Comparison of ENCODE assay signal across 34 cellular contexts in the genomic region with DNA sequence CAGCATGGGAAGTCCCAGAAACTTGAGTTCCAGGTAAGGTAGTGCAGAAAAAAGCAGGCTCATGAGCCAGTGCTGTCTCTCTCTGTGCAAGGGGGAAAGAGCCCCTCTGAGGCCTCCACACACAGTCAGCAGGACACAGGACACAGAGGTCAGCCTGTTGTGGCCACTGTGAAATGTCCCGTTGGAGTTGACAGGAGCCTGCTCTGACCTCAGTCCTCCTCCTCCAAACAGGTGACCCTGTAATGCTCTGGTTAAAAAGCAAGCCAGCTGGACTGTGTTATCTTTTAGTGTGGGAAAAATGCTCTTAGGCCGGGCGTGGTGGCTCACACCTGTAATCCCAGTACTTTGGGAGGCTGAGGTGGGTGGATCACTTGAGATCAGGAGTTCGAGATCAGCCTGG.
"Had no signal": no experiment of that assay in that cellular context is flagged by ENCODE, and none has a peak within 500 bp of the region (broad histone marks: within the 10 kb centered on the region; RNA-seq: fewer than 3 reads in every experiment).

No MANE protein-coding gene starts in this region.

- DNase-seq: activated CD4-positive, alpha-beta memory T cell treated with anti-CD3 and anti-CD28 coated beads for 36 hours; activated CD4-positive, alpha-beta T cell treated with anti-CD3 and anti-CD28 coated beads for 36 hours; activated CD4-positive, alpha-beta T cell treated with anti-CD3 and anti-CD28 coated beads, Interleukin-2, amount 10 ng/mL, durations not matched to agents 24 days and 14 days; activated CD4-positive, CD25-positive, alpha-beta regulatory T cell; activated CD4-positive, CD25-positive, alpha-beta regulatory T cell treated with anti-CD3 and anti-CD28 coated beads, Interleukin-2, amount 50 U/mL, for 72 hours; activated CD8-positive, alpha-beta memory T cell treated with anti-CD3 and anti-CD28 coated beads, Interleukin-2, amount 10 ng/mL, durations not matched to agents 7 days and 5 days; activated CD8-positive, alpha-beta memory T cell treated with anti-CD3 and anti-CD28 coated beads, Interleukin-2, amount 50 U/mL, for 4 hours; activated CD8-positive, alpha-beta T cell treated with anti-CD3 and anti-CD28 coated beads, Interleukin-2, amount 10 ng/mL, durations not matched to agents 7 days and 5 days; activated gamma-delta T cell; activated naive CD4-positive, alpha-beta T cell; activated naive CD4-positive, alpha-beta T cell treated with anti-CD3 and anti-CD28 coated beads, Interleukin-2, amount 10 ng/mL, durations not matched to agents 7 days and 5 days; activated naive CD8-positive, alpha-beta T cell treated with anti-CD3 and anti-CD28 coated beads, Interleukin-2, amount 10 ng/mL, durations not matched to agents 7 days and 5 days; activated T-cell treated with anti-CD3 and anti-CD28 coated beads, Interleukin-2, amount 50 U/mL, for 24 hours; activated T-cell treated with anti-CD3 and anti-CD28 coated beads, Interleukin-2, amount 50 U/mL, for 72 hours; amniotic stem cell; anterior cingulate cortex; brain microvascular endothelial cell; dermis blood vessel endothelial cell; effector CD4-positive, alpha-beta T cell; effector memory CD8-positive, alpha-beta T cell; erythroblast; foreskin keratinocyte; gastrocnemius medialis; glutamatergic neuron; T-helper 1 cell; T-helper 17 cell; T1000; WERI-Rb-1 had no signal

- H3K4me3 ChIP-seq: coronary artery, esophagus muscularis mucosa, gastrocnemius medialis, heart left ventricle had no signal

- H3K36me3 Mint-ChIP-seq: activated CD4-positive, alpha-beta memory T cell treated with anti-CD3 and anti-CD28 coated beads for 36 hours; activated naive CD4-positive, alpha-beta T cell treated with anti-CD3 and anti-CD28 coated beads, Interleukin-2, amount 10 ng/mL, durations not matched to agents 7 days and 5 days; activated naive CD4-positive, alpha-beta T cell treated with anti-CD3 and anti-CD28 coated beads, Interleukin-2, amount 50 U/mL, for 72 hours had no signal

- H3K36me3 ChIP-seq: gastrocnemius medialis had no signal

- H3K9me3 ChIP-seq: esophagus muscularis mucosa, gastrocnemius medialis, heart left ventricle had no signal

- H3K4me3 Mint-ChIP-seq: activated CD4-positive, alpha-beta memory T cell treated with anti-CD3 and anti-CD28 coated beads for 36 hours; activated CD4-positive, alpha-beta T cell treated with anti-CD3 and anti-CD28 coated beads for 36 hours; activated CD4-positive, alpha-beta T cell treated with anti-CD3 and anti-CD28 coated beads, Interleukin-2, amount 10 ng/mL, durations not matched to agents 24 days and 14 days; activated CD8-positive, alpha-beta memory T cell treated with anti-CD3 and anti-CD28 coated beads, Interleukin-2, amount 10 ng/mL, durations not matched to agents 7 days and 5 days; activated CD8-positive, alpha-beta T cell treated with anti-CD3 and anti-CD28 coated beads, Interleukin-2, amount 10 ng/mL, durations not matched to agents 7 days and 5 days; activated naive CD4-positive, alpha-beta T cell treated with anti-CD3 and anti-CD28 coated beads, Interleukin-2, amount 10 ng/mL, durations not matched to agents 7 days and 5 days; activated naive CD8-positive, alpha-beta T cell treated with anti-CD3 and anti-CD28 coated beads, Interleukin-2, amount 10 ng/mL, durations not matched to agents 7 days and 5 days; activated T-cell treated with anti-CD3 and anti-CD28 coated beads, Interleukin-2, amount 50 U/mL, for 24 hours; activated T-cell treated with anti-CD3 and anti-CD28 coated beads, Interleukin-2, amount 50 U/mL, for 72 hours; central memory CD8-positive, alpha-beta T cell; effector memory CD8-positive, alpha-beta T cell; T-helper 17 cell; T-helper 2 cell treated with Interferon-gamma antibody and Interleukin-4, amounts not matched to agents 5 μg/mL and 100 μg/mL, for 36 hours had no signal

- ATAC-seq: activated CD4-positive, alpha-beta T cell treated with anti-CD3 and anti-CD28 coated beads for 36 hours; activated CD8-positive, alpha-beta memory T cell treated with anti-CD3 and anti-CD28 coated beads, Interleukin-2, amount 10 ng/mL, durations not matched to agents 7 days and 5 days; activated CD8-positive, alpha-beta T cell treated with anti-CD3 and anti-CD28 coated beads, Interleukin-2, amount 10 ng/mL, durations not matched to agents 7 days and 5 days; activated naive CD4-positive, alpha-beta T cell treated with anti-CD3 and anti-CD28 coated beads, Interleukin-2, amount 50 U/mL, for 72 hours; activated T-cell treated with anti-CD3 and anti-CD28 coated beads, Interleukin-2, amount 50 U/mL, for 72 hours; effector memory CD8-positive, alpha-beta T cell; foreskin keratinocyte; gastrocnemius medialis; heart left ventricle; T-helper 17 cell had no signal

- H3K27me3 Mint-ChIP-seq: activated CD4-positive, alpha-beta memory T cell treated with anti-CD3 and anti-CD28 coated beads for 36 hours; activated CD4-positive, alpha-beta T cell treated with anti-CD3 and anti-CD28 coated beads for 36 hours; activated CD4-positive, alpha-beta T cell treated with anti-CD3 and anti-CD28 coated beads, Interleukin-2, amount 10 ng/mL, durations not matched to agents 24 days and 14 days; activated CD8-positive, alpha-beta memory T cell treated with anti-CD3 and anti-CD28 coated beads, Interleukin-2, amount 10 ng/mL, durations not matched to agents 7 days and 5 days; activated naive CD4-positive, alpha-beta T cell treated with anti-CD3 and anti-CD28 coated beads, Interleukin-2, amount 10 ng/mL, durations not matched to agents 7 days and 5 days; T-helper 17 cell had no signal

- H3K4me1 ChIP-seq: foreskin keratinocyte had no signal

- H3K27ac Mint-ChIP-seq: activated CD4-positive, alpha-beta memory T cell treated with anti-CD3 and anti-CD28 coated beads for 36 hours; activated CD4-positive, alpha-beta T cell treated with anti-CD3 and anti-CD28 coated beads for 36 hours; activated CD4-positive, alpha-beta T cell treated with anti-CD3 and anti-CD28 coated beads, Interleukin-2, amount 10 ng/mL, durations not matched to agents 24 days and 14 days; activated CD8-positive, alpha-beta memory T cell treated with anti-CD3 and anti-CD28 coated beads, Interleukin-2, amount 10 ng/mL, durations not matched to agents 7 days and 5 days; activated CD8-positive, alpha-beta T cell treated with anti-CD3 and anti-CD28 coated beads, Interleukin-2, amount 10 ng/mL, durations not matched to agents 7 days and 5 days; activated naive CD4-positive, alpha-beta T cell treated with anti-CD3 and anti-CD28 coated beads, Interleukin-2, amount 10 ng/mL, durations not matched to agents 7 days and 5 days; activated naive CD4-positive, alpha-beta T cell treated with anti-CD3 and anti-CD28 coated beads, Interleukin-2, amount 50 U/mL, for 72 hours; activated naive CD8-positive, alpha-beta T cell treated with anti-CD3 and anti-CD28 coated beads, Interleukin-2, amount 10 ng/mL, durations not matched to agents 7 days and 5 days; activated T-cell treated with anti-CD3 and anti-CD28 coated beads, Interleukin-2, amount 50 U/mL, for 24 hours; activated T-cell treated with anti-CD3 and anti-CD28 coated beads, Interleukin-2, amount 50 U/mL, for 72 hours; effector memory CD8-positive, alpha-beta T cell; T-helper 17 cell; T-helper 2 cell treated with Interferon-gamma antibody and Interleukin-4, amounts not matched to agents 5 μg/mL and 100 μg/mL, for 36 hours had no signal

- H3K4me1 Mint-ChIP-seq: activated CD4-positive, alpha-beta T cell treated with anti-CD3 and anti-CD28 coated beads for 36 hours; activated CD4-positive, alpha-beta T cell treated with anti-CD3 and anti-CD28 coated beads, Interleukin-2, amount 10 ng/mL, durations not matched to agents 24 days and 14 days; activated CD8-positive, alpha-beta memory T cell treated with anti-CD3 and anti-CD28 coated beads, Interleukin-2, amount 10 ng/mL, durations not matched to agents 7 days and 5 days; activated naive CD4-positive, alpha-beta T cell treated with anti-CD3 and anti-CD28 coated beads, Interleukin-2, amount 10 ng/mL, durations not matched to agents 7 days and 5 days; activated naive CD8-positive, alpha-beta T cell treated with anti-CD3 and anti-CD28 coated beads, Interleukin-2, amount 10 ng/mL, durations not matched to agents 7 days and 5 days; central memory CD8-positive, alpha-beta T cell had no signal

- H3K9me3 Mint-ChIP-seq: activated CD4-positive, alpha-beta memory T cell treated with anti-CD3 and anti-CD28 coated beads for 36 hours; activated CD4-positive, alpha-beta T cell treated with anti-CD3 and anti-CD28 coated beads, Interleukin-2, amount 10 ng/mL, durations not matched to agents 24 days and 14 days; activated naive CD4-positive, alpha-beta T cell treated with anti-CD3 and anti-CD28 coated beads, Interleukin-2, amount 10 ng/mL, durations not matched to agents 7 days and 5 days; activated naive CD4-positive, alpha-beta T cell treated with anti-CD3 and anti-CD28 coated beads, Interleukin-2, amount 50 U/mL, for 72 hours; activated naive CD8-positive, alpha-beta T cell treated with anti-CD3 and anti-CD28 coated beads, Interleukin-2, amount 10 ng/mL, durations not matched to agents 7 days and 5 days; activated T-cell treated with anti-CD3 and anti-CD28 coated beads, Interleukin-2, amount 50 U/mL, for 24 hours; activated T-cell treated with anti-CD3 and anti-CD28 coated beads, Interleukin-2, amount 50 U/mL, for 72 hours; central memory CD8-positive, alpha-beta T cell; effector memory CD8-positive, alpha-beta T cell; T-helper 2 cell treated with Interferon-gamma antibody and Interleukin-4, amounts not matched to agents 5 μg/mL and 100 μg/mL, for 36 hours had no signal

- H3K27ac ChIP-seq: brain microvascular endothelial cell, esophagus muscularis mucosa, foreskin keratinocyte, WERI-Rb-1 had no signal

- H3K27me3 ChIP-seq: brain microvascular endothelial cell, esophagus muscularis mucosa, foreskin keratinocyte, gastrocnemius medialis, heart left ventricle had no signal
